ENCODE assay signal across 1 cellular context in genomic region chr5:134114886-134115805, GRCh38.
TF ChIP-seq lines count a peak whose summit lies in the region.

No MANE protein-coding gene starts in this region.

TF ChIP-seq in K562, 482 proteins besides CTCF, POLR2A, EP300 and RAD21 (continued from another document):
- TF ChIP-seq E2F6 (IDR thresholded peaks at IDR 0.05; ENCODE audit: borderline replicate concordance in 1 of 2, extremely low read depth in 1 of 2, insufficient read depth in 1 of 2, insufficient read length in 1 of 2, low read depth in 1 of 2, low read length in 1 of 2, poor library complexity in 1 of 2, severe bottlenecking in 1 of 2), result peak in 1 of 2 experiments; percentile 72
- 0 out of 2 replicates have a peak, but pooled peaks have one; percentile 22 for TF ChIP-seq VEZF1 (CRISPR knock-in tag; IDR thresholded peaks at IDR 0.05)
- no peak for TF ChIP-seq ILK (tag; IDR thresholded peaks at IDR 0.05; ENCODE audit: borderline replicate concordance, low read depth)
- TF ChIP-seq POLR3G (IDR thresholded peaks at IDR 0.05; ENCODE audit: extremely low read depth, insufficient read length, insufficient replicate concordance), result no peak
- TF ChIP-seq NFYB (IDR thresholded peaks at IDR 0.05; ENCODE audit: extremely low read depth, insufficient read length), result no peak
- TF ChIP-seq HDGF (IDR thresholded peaks at IDR 0.05), result no peak
- TF ChIP-seq PATZ1 (CRISPR knock-in tag; IDR thresholded peaks at IDR 0.05; ENCODE audit: borderline replicate concordance), result no peak
- no peak for TF ChIP-seq THRA (IDR thresholded peaks at IDR 0.05)
- TF ChIP-seq NR2C1 (IDR thresholded peaks at IDR 0.05), result no peak
- TF ChIP-seq NR2C1 (tag; IDR thresholded peaks at IDR 0.05), result 0 out of 2 replicates have a peak, but pooled peaks have one; percentile 39
- no peak for TF ChIP-seq CBX5 (IDR thresholded peaks at IDR 0.05; ENCODE audit: borderline replicate concordance, low read depth)
- TF ChIP-seq TCF15 (CRISPR knock-in tag; IDR thresholded peaks at IDR 0.05), result no peak
- no peak for TF ChIP-seq ZNF384 (IDR thresholded peaks at IDR 0.05; ENCODE audit: low read depth, low read length)
- no peak for TF ChIP-seq PPARD (CRISPR knock-in tag; IDR thresholded peaks at IDR 0.05)
- no peak for TF ChIP-seq BRCA1 (IDR thresholded peaks at IDR 0.05)
- TF ChIP-seq BRCA1 (CRISPR knock-in tag; IDR thresholded peaks at IDR 0.05), result no peak
- TF ChIP-seq GATAD2B (IDR thresholded peaks at IDR 0.05; ENCODE audit: borderline replicate concordance), result no peak
- TF ChIP-seq MBD1 (CRISPR knock-in tag; IDR thresholded peaks at IDR 0.05), result no peak
- 0 out of 2 replicates have a peak, but pooled peaks have one; percentile 4 for TF ChIP-seq TFAP4 (CRISPR knock-in tag; IDR thresholded peaks at IDR 0.05; ENCODE audit: borderline replicate concordance)
- no peak for TF ChIP-seq MIER1 (IDR thresholded peaks at IDR 0.05; ENCODE audit: low read depth)
- TF ChIP-seq ZNF347 (CRISPR knock-in tag; IDR thresholded peaks at IDR 0.05; ENCODE audit: low read depth), result no peak
- no peak for TF ChIP-seq ZBTB26 (CRISPR knock-in tag; IDR thresholded peaks at IDR 0.05)
- TF ChIP-seq WHSC1 (IDR thresholded peaks at IDR 0.05; ENCODE audit: low read length), result no peak
- TF ChIP-seq TAF1 (IDR thresholded peaks at IDR 0.05; ENCODE audit: control insufficient read depth, extremely low read depth, insufficient read depth, low read length, severe bottlenecking), result no peak
- peak; percentile 52; the same call in 1 of the 2 replicates for TF ChIP-seq RBFOX2 (IDR thresholded peaks at IDR 0.05; ENCODE audit: low read depth, low read length)
- peak; percentile 20 for TF ChIP-seq CXXC5 (CRISPR knock-in tag; IDR thresholded peaks at IDR 0.05)
- TF ChIP-seq KDM1A (IDR thresholded peaks at IDR 0.05), result no peak
- TF ChIP-seq EGR1 (conservative IDR thresholded peaks at IDR 0.05), result peak; percentile 54
- TF ChIP-seq ZHX1 (conservative IDR thresholded peaks at IDR 0.05; ENCODE audit: low read length), result no peak
- TF ChIP-seq KDM4B (IDR thresholded peaks at IDR 0.05; ENCODE audit: borderline replicate concordance in 2 of 2, low read depth in 1 of 2), result no peak
- no peak for TF ChIP-seq NR3C1 (CRISPR knock-in tag; IDR thresholded peaks at IDR 0.05)
- no peak for TF ChIP-seq ZNF133 (CRISPR knock-in tag; IDR thresholded peaks at IDR 0.05)
- no peak for TF ChIP-seq ZNF12 (CRISPR knock-in tag; IDR thresholded peaks at IDR 0.05)
